8 cellular contexts compared by ENCODE assay signal in genomic region chr15:75578206-75578947, GRCh38. TPM values are rescaled to one million over a fixed set of nuclear protein-coding genes. Genes with fewer than 3 reads are reported as not detected.
DNase-seq lines count a peak whose midpoint lies in the region; ATAC-seq, FAIRE-seq and TF ChIP-seq lines count a peak whose summit lies in the region.

No MANE protein-coding gene starts in this region.

- H4K20me1 ChIP-seq in HCT116 (ENCODE audit: insufficient read depth) (no peaks in the 10 kb centered on the region), K562 (replicated peaks; ENCODE audit: control insufficient read depth, insufficient read depth, low read length) (no peaks in the 10 kb centered on the region)

- peak overlapping the region; percentile 75 for H3K27ac Mint-ChIP-seq in Calu3 (ENCODE audit: unreplicated experiment)

- H3K9me3 Mint-ChIP-seq in Calu3 (ENCODE audit: low read depth, unreplicated experiment) = no peaks in the 10 kb centered on the region

- WGBS in K562 (ENCODE audit: insufficient coverage, low coverage, missing lambda C conversion rate) = under 1% methylated on average over 48 of the region's 77 CpGs

- H3K4me3 Mint-ChIP-seq in Calu3 (ENCODE audit: low read depth, unreplicated experiment) = peak overlapping the region; percentile 86

- H3K9me3 ChIP-seq in HCT116 (ENCODE audit: control insufficient read depth in 1 of 2, insufficient read depth in 1 of 2, low read depth in 1 of 2, low read length in 2 of 2) (no peaks in the 10 kb centered on the region), RWPE2 (ENCODE audit: severe bottlenecking) (no peaks in the 10 kb centered on the region), K562 (replicated peaks; ENCODE audit: control insufficient read depth, insufficient read depth, low read depth, low read length) (no peaks in the 10 kb centered on the region)

- RAD21 ChIA-PET in HCT116 (lab: Charles Lee; ENCODE audit: low non-redundant PET in 1 of 2, low total read pairs in 2 of 2, uncharacterized antibody in 2 of 2, unreplicated experiment in 2 of 2) = interaction anchor here in 1 of 2 experiments (0.7 kb wide), 1 partner anchor 47 kb away, joined by 6 read pairs; no protein-coding TSS in a partner anchor

- TF ChIP-seq POLR2A in HCT116 (IDR thresholded peaks at IDR 0.05; ENCODE audit: borderline replicate concordance, extremely low read depth, insufficient read depth, insufficient read length) (no peak), K562 (conservative IDR thresholded peaks at IDR 0.05) (no peak)

- H3K4me1 ChIP-seq in HCT116 (ENCODE audit: control insufficient read depth in 1 of 2, insufficient read depth in 2 of 2, low read length in 2 of 2) (peaks cover 5 to 16% of the 10 kb centered on the region in 2 experiments), RWPE2 (ENCODE audit: insufficient read depth, poor library complexity, severe bottlenecking) (peaks cover 12% of the 10 kb centered on the region), K562 (replicated peaks in 1 of 2; ENCODE audit: control insufficient read depth in 2 of 2, insufficient read depth in 2 of 2, low read length in 2 of 2) (peaks cover 17 to 19% of the 10 kb centered on the region in 2 experiments; a peak in 4 of 5 replicates)

- CTCF ChIA-PET in Calu3 (lab: Charles Lee) (interaction anchor here (0.6 to 1.5 kb wide), 13 partner anchors 10 to 210 kb away, joined by 3 to 13 read pairs (median 5); partner anchors contain the start of genes MAN2C1 and SNX33), HCT116 (lab: Charles Lee) (interaction anchor here (0.9 to 1.5 kb wide), 2 partner anchors 69 to 127 kb away, joined by 4 to 5 read pairs; partner anchors contain the start of gene SIN3A), K562 (lab: Yijun Ruan, JAX; ENCODE audit: low intra/inter-chr PET ratio) (no interaction called here)

- no peaks in the 10 kb centered on the region for H3K9me2 ChIP-seq in HCT116 (ENCODE audit: insufficient read depth)

- H3K4me3 ChIP-seq in HCT116 (replicated peaks in 1 of 2; ENCODE audit: low read depth in 1 of 2, low read length in 2 of 2) (peak overlapping the region; percentile 86 to 93), RWPE2 (ENCODE audit: severe bottlenecking) (peak overlapping the region; percentile 94), K562 (peak overlapping the region; percentile 96)

- peaks cover 5% of the 10 kb centered on the region for H3K9me1 ChIP-seq in K562 (ENCODE audit: control insufficient read depth, insufficient read depth, low read length)

- peak; percentile 53 for DNase-seq in Calu3
- no peak for DNase-seq in HCT116 (ENCODE audit: low read depth, low spot score)
- no peak for DNase-seq in RWPE2 (ENCODE audit: low spot score)
- peak; percentile 46 to 71 (median 60) for DNase-seq in K562 (ENCODE audit: extremely low read depth in 1 of 4, low spot score in 3 of 4)
- DNase-seq in iPS-NIHi11 (ENCODE audit: low spot score) = peak; percentile 43
- peak; percentile 19 for DNase-seq in stimulated activated CD4-positive, alpha-beta T cell treated with anti-CD3 and anti-CD28 coated beads, Interleukin-12 subunit alpha, Interleukin-12 subunit beta, amount 100 ng/mL, for 4 hours
- DNase-seq in NCI-H1694 treated with DMSO at 0.1 percent for 48 hours (lab: John Stamatoyannopoulos, UW) = no peak
- no peak for DNase-seq in NCI-H1048 (lab: John Stamatoyannopoulos, UW)

- H3K4me1 Mint-ChIP-seq in Calu3 (ENCODE audit: low read depth, unreplicated experiment) = peaks cover 9% of the 10 kb centered on the region

- no peaks in the 10 kb centered on the region for H3K27me3 Mint-ChIP-seq in Calu3 (ENCODE audit: unreplicated experiment)

- POLR2A ChIA-PET in HCT116 (lab: Charles Lee) (interaction anchor here (1.4 kb wide), 2 partner anchors 47 to 49 kb away, joined by 3 to 5 read pairs; partner anchors contain the start of gene SNUPN), K562 (lab: Yijun Ruan, JAX) (interaction anchor here (0.6 to 1.9 kb wide), 18 partner anchors 12 to 231 kb away, joined by 3 to 6 read pairs (median 4); partner anchors contain the start of genes IMP3, MAN2C1, NEIL1 and SIN3A)

- H2AFZ ChIP-seq in HCT116 (ENCODE audit: low read depth, low read length, poor library complexity, severe bottlenecking) (no peak overlapping the region), K562 (ENCODE audit: low read depth, low read length) (peak overlapping the region; percentile 90)

- H3K4me2 ChIP-seq in HCT116 (ENCODE audit: low read length) (peak overlapping the region; percentile 95), K562 (ENCODE audit: insufficient read depth, low read length) (peak overlapping the region; percentile 73)

- peak overlapping the region; percentile 91 for H3K27ac ChIP-seq in HCT116 (ENCODE audit: low read depth, low read length)
- H3K27ac ChIP-seq in RWPE2 (ENCODE audit: poor library complexity, severe bottlenecking) = peak overlapping the region; percentile 78
- H3K27ac ChIP-seq in K562 (ENCODE audit: extremely low read depth, low read depth, low read length) = peak overlapping the region; percentile 95

- intact Hi-C loops in Calu3 (cut with micrococcal nuclease; ENCODE audit: unreplicated experiment) (loop anchor here (5.0 kb wide), 1 partner anchor 44 kb away; no protein-coding TSS in a partner anchor), HCT116 (cut with micrococcal nuclease) (loop anchor here (5.0 kb wide), 1 partner anchor 126 kb away; the partner anchor contains the start of gene SIN3A), K562 (cut with micrococcal nuclease) (loop anchor here (5.0 kb wide), 2 partner anchors 49 to 126 kb away; partner anchors contain the start of genes SIN3A and SNUPN)

- no peaks in the 10 kb centered on the region for H3K27me3 ChIP-seq in HCT116 (ENCODE audit: insufficient read depth, low read length)
- H3K27me3 ChIP-seq in RWPE2 (ENCODE audit: insufficient read depth, poor library complexity, severe bottlenecking) = no peaks in the 10 kb centered on the region
- H3K27me3 ChIP-seq in K562 (ENCODE audit: control insufficient read depth in 2 of 2, insufficient read depth in 2 of 2, low read length in 2 of 2) = no peaks in the 10 kb centered on the region

- peaks cover 30% of the 10 kb centered on the region for H3K36me3 Mint-ChIP-seq in Calu3 (ENCODE audit: insufficient read depth, unreplicated experiment)

- in situ Hi-C loops in K562 (cut with MboI) = no loop called here

- BruUV-seq in Calu3 (replicated peaks; lab: Mats Ljungman, UMichigan) (no TSS peak), HCT116 (replicated peaks; lab: Mats Ljungman, UMichigan) (no TSS peak), K562 (replicated peaks; lab: Mats Ljungman, UMichigan) (no TSS peak)

- no peak for FAIRE-seq in K562 (lab: Jason Lieb, UNC)

- TF ChIP-seq RAD21 in HCT116 (IDR thresholded peaks at IDR 0.05; ENCODE audit: low read depth) (no peak), K562 (CRISPR knock-in tag; conservative IDR thresholded peaks at IDR 0.05 in 1 of 2, IDR thresholded peaks at IDR 0.05 in 1 of 2) (no peak)

- peaks cover 46% of the 10 kb centered on the region for H3K79me2 ChIP-seq in HCT116 (ENCODE audit: insufficient read depth, low read length)
- H3K79me2 ChIP-seq in K562 (ENCODE audit: control insufficient read depth, insufficient read depth, low read length) = peaks cover 43% of the 10 kb centered on the region

- TF ChIP-seq CTCF in Calu3 (IDR thresholded peaks at IDR 0.05; ENCODE audit: unreplicated experiment) (no peak), HCT116 (IDR thresholded peaks at IDR 0.05 in 2 of 3, conservative IDR thresholded peaks at IDR 0.05 in 1 of 3; ENCODE audit: borderline replicate concordance in 1 of 3, insufficient read depth in 1 of 3, low read depth in 2 of 3, low read length in 2 of 3) (no peak), RWPE2 (IDR thresholded peaks at IDR 0.05; ENCODE audit: poor library complexity, severe bottlenecking) (no peak), K562 (IDR thresholded peaks at IDR 0.05 in 2 of 3, conservative IDR thresholded peaks at IDR 0.05 in 1 of 3; ENCODE audit: insufficient read depth in 2 of 3, low read depth in 1 of 3, low read length in 3 of 3) (no peak)

- H3K9ac ChIP-seq in HCT116 (ENCODE audit: low read length) = peak overlapping the region; percentile 92
- H3K9ac ChIP-seq in K562 (ENCODE audit: insufficient read depth in 1 of 2, low read depth in 2 of 2, low read length in 2 of 2) = peak overlapping the region; percentile 93 to 99

- no peaks in the 10 kb centered on the region for H3K36me3 ChIP-seq in HCT116 (ENCODE audit: control insufficient read depth in 1 of 2, insufficient read depth in 2 of 2, low read length in 2 of 2)
- 0 out of 2 replicates have a peak, but pooled peaks cover 3% of the 10 kb centered on the region for H3K36me3 ChIP-seq in RWPE2 (ENCODE audit: low read depth)
- 0 out of 3 replicates have a peak, but pooled peaks cover 5% of the 10 kb centered on the region for H3K36me3 ChIP-seq in K562 (ENCODE audit: control insufficient read depth, insufficient read depth, low read length)

- TF ChIP-seq EP300 in K562 (IDR thresholded peaks at IDR 0.05; ENCODE audit: low read length) = no peak

- ATAC-seq in HCT116 (peak; percentile 49), RWPE2 (ENCODE audit: low read depth) (peak; percentile 37), K562 (peak; percentile 74)

RNA-seq across cellular contexts. Expression of gene PTPN9, which starts 0.7 kb away (rescaled TPM):
- total RNA-seq in Calu3 (2022) (30.8 and 31.1 TPM in 2 replicates), HCT116 (2021; ENCODE audit: unreplicated experiment) (21.1 TPM), K562 (2014; rRNA removed) (7.4 and 14.4 TPM in 2 replicates), K562 (2014; rRNA removed; fragmentation: Illumina TruSeq; extraction: Trizol) (14.2 and 16.6 TPM in 2 replicates), K562 (2015; rRNA removed; fragmentation: Illumina TruSeq; extraction: Trizol) (15.4 and 16.5 TPM in 2 replicates), K562 (2021) (17.1 and 20.4 TPM in 2 replicates)
- 18.3 and 19.8 TPM in 2 replicates for polyA plus RNA-seq in HCT116 (2012)
- total RNA-seq in K562 (2011; cell fraction: chromatin; rRNA removed; ENCODE audit: low replicate concordance) = 24.8 and 25.7 TPM in 2 replicates
- 11.2 and 13.5 TPM in 2 replicates for total RNA-seq in K562 (2011; cell fraction: nucleolus; rRNA removed)
- 19.7 and 25.1 TPM in 2 replicates for total RNA-seq in K562 (2011; cell fraction: nucleoplasm; rRNA removed)
- polyA plus RNA-seq in K562 (2011; rRNA removed) (22.3 and 24.0 TPM in 2 replicates), K562 (2014; fragmentation: Illumina TruSeq; extraction: Trizol) (17.7 and 19.7 TPM in 2 replicates), K562 (2014; fragmentation: Nextera tagmentation; extraction: Ambion mirVana) (1 to 10 TPM; 5.0 to 6.3 TPM), K562 (2014; rRNA removed) (11.3 and 12.4 TPM in 2 replicates)
- 31.5 and 33.8 TPM in 2 replicates for polyA plus RNA-seq in K562 (2011; cell fraction: cytosol; rRNA removed)
- polyA plus RNA-seq in K562 (2011; cell fraction: nucleus; rRNA removed) = 11.1 and 14.2 TPM in 2 replicates
- polyA plus RNA-seq in K562 (2012) = 15.8 and 27.6 TPM in 2 replicates
- 35.0 and 36.0 TPM in 2 replicates for polyA minus RNA-seq in K562 (2011; rRNA and poly(A)+ RNA removed)
- polyA minus RNA-seq in K562 (2011; cell fraction: cytosol; rRNA and poly(A)+ RNA removed) = 12.7 and 14.1 TPM in 2 replicates
- 3.4 and 8.6 TPM in 2 replicates for polyA minus RNA-seq in K562 (2011; cell fraction: nucleus; rRNA and poly(A)+ RNA removed)

RNA-seq across cellular contexts. Expression of gene SNUPN, which starts 47.1 kb away (rescaled TPM):
- 24.5 and 28.0 TPM in 2 replicates for total RNA-seq in Calu3 (2022)
- total RNA-seq in HCT116 (2021; ENCODE audit: unreplicated experiment) = 29.8 TPM
- polyA plus RNA-seq in HCT116 (2012) = 20.1 and 28.7 TPM in 2 replicates
- 34.5 and 36.5 TPM in 2 replicates for total RNA-seq in K562 (2011; cell fraction: chromatin; rRNA removed; ENCODE audit: low replicate concordance)
- total RNA-seq in K562 (2011; cell fraction: nucleolus; rRNA removed) = 19.9 and 23.8 TPM in 2 replicates
- total RNA-seq in K562 (2011; cell fraction: nucleoplasm; rRNA removed) = 23.1 and 26.6 TPM in 2 replicates
- total RNA-seq in K562 (2014; rRNA removed) = 32.2 and 33.0 TPM in 2 replicates
- total RNA-seq in K562 (2014; rRNA removed; fragmentation: Illumina TruSeq; extraction: Trizol) = 39.5 and 41.6 TPM in 2 replicates
- 36.9 and 40.0 TPM in 2 replicates for total RNA-seq in K562 (2015; rRNA removed; fragmentation: Illumina TruSeq; extraction: Trizol)
- 36.6 and 38.3 TPM in 2 replicates for total RNA-seq in K562 (2021)
- 29.7 and 38.4 TPM in 2 replicates for polyA plus RNA-seq in K562 (2011; rRNA removed)
- 17.4 and 23.6 TPM in 2 replicates for polyA plus RNA-seq in K562 (2011; cell fraction: cytosol; rRNA removed)
- polyA plus RNA-seq in K562 (2011; cell fraction: nucleus; rRNA removed) = 17.4 and 19.5 TPM in 2 replicates
- 29.0 and 35.1 TPM in 2 replicates for polyA plus RNA-seq in K562 (2012)
- 40.9 and 45.0 TPM in 2 replicates for polyA plus RNA-seq in K562 (2014; fragmentation: Illumina TruSeq; extraction: Trizol)
- 10 to 100 TPM; 69.3 to 78.3 TPM for polyA plus RNA-seq in K562 (2014; fragmentation: Nextera tagmentation; extraction: Ambion mirVana)
- polyA plus RNA-seq in K562 (2014; rRNA removed) = 38.0 and 42.5 TPM in 2 replicates
- polyA minus RNA-seq in K562 (2011; rRNA and poly(A)+ RNA removed) = 35.1 and 36.0 TPM in 2 replicates
- polyA minus RNA-seq in K562 (2011; cell fraction: cytosol; rRNA and poly(A)+ RNA removed) = 16.3 and 20.6 TPM in 2 replicates
- polyA minus RNA-seq in K562 (2011; cell fraction: nucleus; rRNA and poly(A)+ RNA removed) = 10.6 and 18.4 TPM in 2 replicates

Comparison
In these comparisons a context has a peak if more than half of its experiments do, and no peak if none do; other contexts are left out.
1. DNase-seq: peak in Calu3 (single experiment), K562 (4 of 4), iPS-NIHi11 (single experiment) and stimulated activated CD4-positive, alpha-beta T cell treated with anti-CD3 and anti-CD28 coated beads, Interleukin-12 subunit alpha, Interleukin-12 subunit beta, amount 100 ng/mL, for 4 hours (single experiment); none in HCT116 (single experiment), RWPE2 (single experiment), NCI-H1694 treated with DMSO at 0.1 percent for 48 hours (single experiment) and NCI-H1048 (single experiment).
2. Peak in every context shown above with its lines, with median percentiles within 50 percentile points of each other: ATAC-seq, H3K27ac ChIP-seq and H3K4me3 ChIP-seq.